26 cellular contexts compared by ENCODE assay signal in genomic region chr5:93674138-93674537, GRCh38.
DNase-seq lines count a peak whose midpoint lies in the region; ATAC-seq, FAIRE-seq and TF ChIP-seq lines count a peak whose summit lies in the region.
"Had no signal": no experiment of that assay in that cellular context is flagged by ENCODE, and none has a peak within 500 bp of the region (broad histone marks: within the 10 kb centered on the region; RNA-seq: fewer than 3 reads in every experiment).

No MANE protein-coding gene starts in this region.

- CTCF ChIA-PET in K562 (lab: Yijun Ruan, JAX; ENCODE audit: low intra/inter-chr PET ratio), result no interaction called here

- no peaks in the 10 kb centered on the region for H3K9me1 ChIP-seq in K562 (ENCODE audit: control insufficient read depth, insufficient read depth, low read length)

- TF ChIP-seq CTCF in K562 (IDR thresholded peaks at IDR 0.05 in 2 of 3, conservative IDR thresholded peaks at IDR 0.05 in 1 of 3; ENCODE audit: insufficient read depth in 2 of 3, low read depth in 1 of 3, low read length in 3 of 3) (no peak), suprapubic skin (IDR thresholded peaks at IDR 0.05) (no peak)

- H3K4me1 Mint-ChIP-seq in activated T-helper 1 cell treated with anti-CD3 and anti-CD28 coated beads, Interleukin-12 subunit alpha, Interleukin-12 subunit beta, Interleukin-2, Interleukin-4 antibody, amounts not matched to agents 30 ng/mL and 10 ng/mL and 1 ng/mL, durations not matched to agents 14 hours and 24 hours and 36 hours (ENCODE audit: low read depth), result peaks cover 3% of the 10 kb centered on the region
- H3K4me1 Mint-ChIP-seq: T-helper 17 cell had no signal

- ATAC-seq in Right ventricle myocardium superior (ENCODE audit: poor library complexity) (peak; percentile 69), K562 (no peak)
- ATAC-seq: activated CD8-positive, alpha-beta T cell treated with anti-CD3 and anti-CD28 coated beads for 36 hours; activated naive CD4-positive, alpha-beta T cell treated with anti-CD3 and anti-CD28 coated beads, Interleukin-2, amount 50 U/mL, for 72 hours; naive thymus-derived CD4-positive, alpha-beta T cell; psoas muscle; T-helper 17 cell had no signal

- H4K20me1 ChIP-seq in K562 (replicated peaks; ENCODE audit: control insufficient read depth, insufficient read depth, low read length), result no peaks in the 10 kb centered on the region

- in situ Hi-C loops in K562 (cut with MboI), result no loop called here

- no peak overlapping the region for H3K4me3 Mint-ChIP-seq in activated T-helper 1 cell treated with anti-CD3 and anti-CD28 coated beads, Interleukin-12 subunit alpha, Interleukin-12 subunit beta, Interleukin-2, Interleukin-4 antibody, amounts not matched to agents 30 ng/mL and 10 ng/mL and 1 ng/mL, durations not matched to agents 14 hours and 24 hours and 36 hours
- H3K4me3 Mint-ChIP-seq: activated CD8-positive, alpha-beta T cell treated with anti-CD3 and anti-CD28 coated beads for 36 hours; activated T-cell treated with anti-CD3 and anti-CD28 coated beads, Interleukin-2, amount 50 U/mL, for 24 hours; endodermal cell; naive thymus-derived CD4-positive, alpha-beta T cell; T-helper 17 cell had no signal

- no peak for TF ChIP-seq POLR2A in K562 (conservative IDR thresholded peaks at IDR 0.05)
- no peak for TF ChIP-seq POLR2A in suprapubic skin (IDR thresholded peaks at IDR 0.05)

- H3K36me3 ChIP-seq in K562 (ENCODE audit: control insufficient read depth, insufficient read depth, low read length) (no peaks in the 10 kb centered on the region), suprapubic skin (no peaks in the 10 kb centered on the region)

- no peak overlapping the region for H3K27ac ChIP-seq in K562 (ENCODE audit: extremely low read depth, low read depth, low read length)
- H3K27ac ChIP-seq in suprapubic skin, result no peak overlapping the region
- H3K27ac ChIP-seq: C4-2B, GM23248, psoas muscle had no signal

- 1% methylated on average over 5 of the region's 5 CpGs for WGBS in K562 (ENCODE audit: insufficient coverage, low coverage, missing lambda C conversion rate)
- 80% methylated on average over 5 of the region's 5 CpGs for WGBS in suprapubic skin

- H3K9me3 ChIP-seq in K562 (replicated peaks; ENCODE audit: control insufficient read depth, insufficient read depth, low read depth, low read length) (no peaks in the 10 kb centered on the region), suprapubic skin (no peaks in the 10 kb centered on the region)
- H3K9me3 ChIP-seq: psoas muscle had no signal

- no peaks in the 10 kb centered on the region for H3K27me3 ChIP-seq in K562 (ENCODE audit: control insufficient read depth in 2 of 2, insufficient read depth in 2 of 2, low read length in 2 of 2)
- no peaks in the 10 kb centered on the region for H3K27me3 ChIP-seq in suprapubic skin

- no peak for DNase-seq in Right ventricle myocardium superior
- DNase-seq in cardiac septum (ENCODE audit: low spot score), result no peak
- no peak for DNase-seq in K562 (ENCODE audit: extremely low read depth in 1 of 4, low spot score in 3 of 4)
- DNase-seq in left kidney (ENCODE audit: low read depth, low spot score), result peak; percentile 33
- no peak for DNase-seq in SKM-1 treated with dmso at 0.1 percent for 144 hours (lab: John Stamatoyannopoulos, UW; ENCODE audit: unreplicated experiment)
- DNase-seq in activated T-helper 1 cell treated with anti-CD3 and anti-CD28 coated beads, Interleukin-12 subunit alpha, Interleukin-12 subunit beta, Interleukin-2, Interleukin-4 antibody, amounts not matched to agents 30 ng/mL and 10 ng/mL and 1 ng/mL, durations not matched to agents 14 hours and 24 hours and 36 hours (ENCODE audit: low spot score), result no peak
- DNase-seq in suprapubic skin (ENCODE audit: low spot score in 2 of 2), result no peak
- no peak for DNase-seq in T-helper 1 cell
- DNase-seq: ACHN; activated CD4-positive, CD25-positive, alpha-beta regulatory T cell; activated CD8-positive, alpha-beta T cell treated with anti-CD3 and anti-CD28 coated beads for 36 hours; activated T-cell treated with anti-CD3 and anti-CD28 coated beads, Interleukin-2, amount 50 U/mL, for 24 hours; endodermal cell; GDM1; GM23248; hippocampal formation; islet precursor cell; mammary epithelial cell; naive thymus-derived CD4-positive, alpha-beta T cell; psoas muscle; stimulated activated CD8-positive, alpha-beta memory T cell treated with anti-CD3 and anti-CD28 coated beads, Interleukin-4, amount 100 ng/mL, for 48 hours; T-helper 17 cell had no signal

- intact Hi-C loops in Right ventricle myocardium superior (cut with DNase I) (no loop called here), cardiac septum (cut with DNase I) (no loop called here), K562 (cut with micrococcal nuclease) (no loop called here)
- intact Hi-C loops in activated T-helper 1 cell treated with anti-CD3 and anti-CD28 coated beads, Interleukin-12 subunit alpha, Interleukin-12 subunit beta, Interleukin-2, Interleukin-4 antibody, amounts not matched to agents 30 ng/mL and 10 ng/mL and 1 ng/mL, durations not matched to agents 14 hours and 24 hours and 36 hours (cut with micrococcal nuclease), result no loop called here

- H3K27me3 Mint-ChIP-seq in activated T-helper 1 cell treated with anti-CD3 and anti-CD28 coated beads, Interleukin-12 subunit alpha, Interleukin-12 subunit beta, Interleukin-2, Interleukin-4 antibody, amounts not matched to agents 30 ng/mL and 10 ng/mL and 1 ng/mL, durations not matched to agents 14 hours and 24 hours and 36 hours (ENCODE audit: insufficient read depth), result no peaks in the 10 kb centered on the region
- H3K27me3 Mint-ChIP-seq: activated CD8-positive, alpha-beta T cell treated with anti-CD3 and anti-CD28 coated beads for 36 hours; activated T-cell treated with anti-CD3 and anti-CD28 coated beads, Interleukin-2, amount 50 U/mL, for 24 hours; naive thymus-derived CD4-positive, alpha-beta T cell; T-helper 17 cell had no signal

- BruUV-seq in K562 (replicated peaks; lab: Mats Ljungman, UMichigan), result no TSS peak

- no peak overlapping the region for H3K4me3 ChIP-seq in K562
- no peak overlapping the region for H3K4me3 ChIP-seq in suprapubic skin
- H3K4me3 ChIP-seq: GM23248, psoas muscle had no signal

- no peak overlapping the region for H3K27ac Mint-ChIP-seq in activated T-helper 1 cell treated with anti-CD3 and anti-CD28 coated beads, Interleukin-12 subunit alpha, Interleukin-12 subunit beta, Interleukin-2, Interleukin-4 antibody, amounts not matched to agents 30 ng/mL and 10 ng/mL and 1 ng/mL, durations not matched to agents 14 hours and 24 hours and 36 hours
- H3K27ac Mint-ChIP-seq: activated CD8-positive, alpha-beta T cell treated with anti-CD3 and anti-CD28 coated beads for 36 hours; activated naive CD4-positive, alpha-beta T cell treated with anti-CD3 and anti-CD28 coated beads, Interleukin-2, amount 50 U/mL, for 72 hours; activated T-cell treated with anti-CD3 and anti-CD28 coated beads, Interleukin-2, amount 50 U/mL, for 24 hours; endodermal cell; naive thymus-derived CD4-positive, alpha-beta T cell; T-helper 17 cell had no signal

- TF ChIP-seq RAD21 in K562 (CRISPR knock-in tag; conservative IDR thresholded peaks at IDR 0.05 in 1 of 2, IDR thresholded peaks at IDR 0.05 in 1 of 2), result no peak

- H3K79me2 ChIP-seq in K562 (ENCODE audit: control insufficient read depth, insufficient read depth, low read length), result no peaks in the 10 kb centered on the region

- no peak for FAIRE-seq in K562 (lab: Jason Lieb, UNC)
- FAIRE-seq: colon, GM19239 had no signal

- no peaks in the 10 kb centered on the region for H3K36me3 Mint-ChIP-seq in activated T-helper 1 cell treated with anti-CD3 and anti-CD28 coated beads, Interleukin-12 subunit alpha, Interleukin-12 subunit beta, Interleukin-2, Interleukin-4 antibody, amounts not matched to agents 30 ng/mL and 10 ng/mL and 1 ng/mL, durations not matched to agents 14 hours and 24 hours and 36 hours (ENCODE audit: low read depth)

- H3K9me3 Mint-ChIP-seq in activated T-helper 1 cell treated with anti-CD3 and anti-CD28 coated beads, Interleukin-12 subunit alpha, Interleukin-12 subunit beta, Interleukin-2, Interleukin-4 antibody, amounts not matched to agents 30 ng/mL and 10 ng/mL and 1 ng/mL, durations not matched to agents 14 hours and 24 hours and 36 hours, result no peaks in the 10 kb centered on the region
- H3K9me3 Mint-ChIP-seq: activated CD8-positive, alpha-beta T cell treated with anti-CD3 and anti-CD28 coated beads for 36 hours; activated naive CD4-positive, alpha-beta T cell treated with anti-CD3 and anti-CD28 coated beads, Interleukin-2, amount 50 U/mL, for 72 hours; activated T-cell treated with anti-CD3 and anti-CD28 coated beads, Interleukin-2, amount 50 U/mL, for 24 hours; endodermal cell; naive thymus-derived CD4-positive, alpha-beta T cell had no signal

- POLR2A ChIA-PET in K562 (lab: Yijun Ruan, JAX), result no interaction called here

- no peak for TF ChIP-seq EP300 in K562 (IDR thresholded peaks at IDR 0.05; ENCODE audit: low read length)
- TF ChIP-seq EP300 in suprapubic skin (IDR thresholded peaks at IDR 0.05), result no peak

- H3K4me2 ChIP-seq in K562 (ENCODE audit: insufficient read depth, low read length), result no peak overlapping the region

- H3K4me1 ChIP-seq in K562 (replicated peaks in 1 of 2; ENCODE audit: control insufficient read depth in 2 of 2, insufficient read depth in 2 of 2, low read length in 2 of 2) (no peaks in the 10 kb centered on the region), suprapubic skin (peaks cover 5% of the 10 kb centered on the region)

- H3K9ac ChIP-seq in K562 (ENCODE audit: insufficient read depth in 1 of 2, low read depth in 2 of 2, low read length in 2 of 2), result no peak overlapping the region
- H3K9ac ChIP-seq: GM23248 had no signal

- no peak overlapping the region for H2AFZ ChIP-seq in K562 (ENCODE audit: low read depth, low read length)
- H2AFZ ChIP-seq: GM23248 had no signal

TF ChIP-seq in K562, 482 proteins besides CTCF, POLR2A, EP300 and RAD21:
- TF ChIP-seq CBFA2T3 (IDR thresholded peaks at IDR 0.05), result peak; percentile 25
- no peak for TF ChIP-seq SIX5 (IDR thresholded peaks at IDR 0.05; ENCODE audit: borderline replicate concordance in 1 of 2, insufficient read depth in 1 of 2, low read depth in 1 of 2, low read length in 2 of 2)
- no peak for TF ChIP-seq TSC22D4 (tag; IDR thresholded peaks at IDR 0.05)
- 0 out of 2 replicates have a peak, but pooled peaks have one; percentile 3 for TF ChIP-seq CBFA2T2 (conservative IDR thresholded peaks at IDR 0.05)
- no peak for TF ChIP-seq ZBTB34 (CRISPR knock-in tag; IDR thresholded peaks at IDR 0.05)
TF ChIP-seq in K562: peak in this region for 2.
